ENCODE assay signal across 7 cellular contexts in genomic region chr22:45997077-45997774, GRCh38. TPM values are rescaled to one million over a fixed set of nuclear protein-coding genes. Genes with fewer than 3 reads are reported as not detected.
DNase-seq lines count a peak whose midpoint lies in the region; ATAC-seq and TF ChIP-seq lines count a peak whose summit lies in the region.

No MANE protein-coding gene starts in this region.

- H3K4me2 ChIP-seq in PC-3 (ENCODE audit: low read length) = peak overlapping the region; percentile 53

- H3K27ac Mint-ChIP-seq in dendritic cell treated with granulocyte-macrophage colony-stimulating factor and Interleukin-4, amounts not matched to agents 40 ng/mL and 50 ng/mL, for 4 days = peak overlapping the region; percentile 95

- WGBS in lower leg skin, 2 donors = 23 to 39% methylated on average over 8 to 11 of the region's 16 CpGs

- no peaks in the 10 kb centered on the region for H3K9me3 Mint-ChIP-seq in dendritic cell treated with granulocyte-macrophage colony-stimulating factor and Interleukin-4, amounts not matched to agents 40 ng/mL and 50 ng/mL, for 4 days

- intact Hi-C loops in PC-3 (cut with micrococcal nuclease) = loop anchor here (10.0 kb wide), 1 partner anchor 318 kb away; no protein-coding TSS in a partner anchor
- intact Hi-C loops in dendritic cell treated with granulocyte-macrophage colony-stimulating factor and Interleukin-4, amounts not matched to agents 40 ng/mL and 50 ng/mL, for 4 days (cut with micrococcal nuclease) = loop anchor here (1.0 to 5.0 kb wide), 2 partner anchors 9 to 75 kb away; no protein-coding TSS in a partner anchor
- intact Hi-C loops in lower leg skin (cut with DNase I; ENCODE audit: low total_unique reads) = loop anchor here (5.0 kb wide), 2 partner anchors 120 to 315 kb away; no protein-coding TSS in a partner anchor

- no peak for TF ChIP-seq POLR2A in lower leg skin (IDR thresholded peaks at IDR 0.05)

- H3K27ac ChIP-seq in HEK293 (ENCODE audit: extremely low read depth, low read depth, low read length) (no peak overlapping the region), PC-3 (ENCODE audit: low read length) (0 out of 2 replicates have a peak overlapping the region, but pooled peaks have one; percentile 16), temporal lobe (ENCODE audit: low read depth, low read length) (peak overlapping the region; percentile 76)

- TF ChIP-seq CTCF in HEK293 (tag by site-specific recombination; IDR thresholded peaks at IDR 0.05) (no peak), PC-3 (conservative IDR thresholded peaks at IDR 0.05; ENCODE audit: low read depth, low read length) (no peak), lower leg skin (IDR thresholded peaks at IDR 0.05) (no peak)

- no peaks in the 10 kb centered on the region for H3F3A ChIP-seq in PC-3 (ENCODE audit: low read length, unreplicated experiment)

- H3K4me1 ChIP-seq in HEK293 (ENCODE audit: control insufficient read depth, insufficient read depth, low read length) = no peaks in the 10 kb centered on the region
- H3K4me1 ChIP-seq in PC-3 (ENCODE audit: insufficient read depth, low read length) = peaks cover 17% of the 10 kb centered on the region

- CTCF ChIA-PET in HEK293 (lab: Yijun Ruan, JAX) (interaction anchor here (0.6 to 10.6 kb wide), 13 partner anchors 10 to 318 kb away, joined by 3 to 251 read pairs (median 4); no protein-coding TSS in a partner anchor), PC-3 (lab: Charles Lee) (interaction anchor here (1.3 kb wide), 1 partner anchor 9 kb away, joined by 5 read pairs; no protein-coding TSS in a partner anchor)

- H4K20me1 ChIP-seq in PC-3 (ENCODE audit: low read length) = no peaks in the 10 kb centered on the region

- peak overlapping the region; percentile 81 for H3K4me3 Mint-ChIP-seq in dendritic cell treated with granulocyte-macrophage colony-stimulating factor and Interleukin-4, amounts not matched to agents 40 ng/mL and 50 ng/mL, for 4 days

- peaks cover 83% of the 10 kb centered on the region for H3K4me1 Mint-ChIP-seq in dendritic cell treated with granulocyte-macrophage colony-stimulating factor and Interleukin-4, amounts not matched to agents 40 ng/mL and 50 ng/mL, for 4 days (ENCODE audit: low read depth)

- H3K9me3 ChIP-seq in HEK293 (ENCODE audit: control insufficient read depth, insufficient read depth, low read depth, low read length) (no peaks in the 10 kb centered on the region), PC-3 (ENCODE audit: low read length) (no peaks in the 10 kb centered on the region)

- H3K79me2 ChIP-seq in PC-3 (ENCODE audit: low read length) = no peaks in the 10 kb centered on the region

- H3K9ac ChIP-seq in PC-3 (ENCODE audit: low read length) = no peak overlapping the region

- no peaks in the 10 kb centered on the region for H3K9me2 ChIP-seq in PC-3 (replicated peaks; ENCODE audit: low read length)

- no peak overlapping the region for H3K4me3 ChIP-seq in HEK293 (ENCODE audit: low read depth, low read length)
- no peak overlapping the region for H3K4me3 ChIP-seq in PC-3 (ENCODE audit: low read length)
- no peak overlapping the region for H3K4me3 ChIP-seq in lower leg skin (ENCODE audit: low read depth, poor library complexity, severe bottlenecking)

- no peaks in the 10 kb centered on the region for H3K36me3 ChIP-seq in HEK293 (ENCODE audit: control insufficient read depth in 2 of 2, insufficient read depth in 1 of 2, low read length in 2 of 2)
- H3K36me3 ChIP-seq in PC-3 (ENCODE audit: low read depth, low read length) = no peaks in the 10 kb centered on the region; the same call in 1 of the 2 replicates

- POLR2A ChIA-PET in HEK293 (lab: Yijun Ruan, JAX) (interaction anchor here (1.2 kb wide), 1 partner anchor 11 kb away, joined by 5 read pairs; no protein-coding TSS in a partner anchor), PC-3 (lab: Charles Lee; ENCODE audit: unreplicated experiment) (no interaction called here)

- no TSS peak for BruUV-seq in PC-3 (replicated peaks; lab: Mats Ljungman, UMichigan)

- H2AFZ ChIP-seq in PC-3 (ENCODE audit: low read length) = peak overlapping the region; percentile 43; the same call in 1 of the 2 replicates

- H3K36me3 Mint-ChIP-seq in dendritic cell treated with granulocyte-macrophage colony-stimulating factor and Interleukin-4, amounts not matched to agents 40 ng/mL and 50 ng/mL, for 4 days (ENCODE audit: low read depth) = no peaks in the 10 kb centered on the region

- ATAC-seq in PC-3 (peak; percentile 71), HG03175 (IDR thresholded peaks at IDR 0.05; ENCODE audit: unreplicated experiment) (no peak), GM21447 (IDR thresholded peaks at IDR 0.05; ENCODE audit: unreplicated experiment) (no peak)

- no peaks in the 10 kb centered on the region for H3K27me3 ChIP-seq in PC-3 (ENCODE audit: low read length)

- peaks cover 6% of the 10 kb centered on the region for H3K27me3 Mint-ChIP-seq in dendritic cell treated with granulocyte-macrophage colony-stimulating factor and Interleukin-4, amounts not matched to agents 40 ng/mL and 50 ng/mL, for 4 days

- DNase-seq in PC-3 (peak; percentile 64), lower leg skin (ENCODE audit: low spot score in 2 of 2) (peak; percentile 85 to 96)

TF ChIP-seq in HEK293, 187 proteins besides CTCF, POLR2A, EP300 and RAD21:
- TF ChIP-seq ZNF621 (tag by site-specific recombination; IDR thresholded peaks at IDR 0.05) (no peak), ZNF629 (tag by site-specific recombination; IDR thresholded peaks at IDR 0.05) (no peak), ZNF19 (tag by site-specific recombination; IDR thresholded peaks at IDR 0.05; ENCODE audit: low read depth) (no peak), ZBTB8A (tag by site-specific recombination; IDR thresholded peaks at IDR 0.05) (0 out of 2 replicates have a peak, but pooled peaks have one; percentile 22), ZNF623 (tag by site-specific recombination; IDR thresholded peaks at IDR 0.05) (peak; percentile 100), ZXDB (tag by site-specific recombination; IDR thresholded peaks at IDR 0.05) (no peak), ZNF211 (tag by site-specific recombination; IDR thresholded peaks at IDR 0.05; ENCODE audit: low read depth) (no peak)
- TF ChIP-seq, protein P1, sequence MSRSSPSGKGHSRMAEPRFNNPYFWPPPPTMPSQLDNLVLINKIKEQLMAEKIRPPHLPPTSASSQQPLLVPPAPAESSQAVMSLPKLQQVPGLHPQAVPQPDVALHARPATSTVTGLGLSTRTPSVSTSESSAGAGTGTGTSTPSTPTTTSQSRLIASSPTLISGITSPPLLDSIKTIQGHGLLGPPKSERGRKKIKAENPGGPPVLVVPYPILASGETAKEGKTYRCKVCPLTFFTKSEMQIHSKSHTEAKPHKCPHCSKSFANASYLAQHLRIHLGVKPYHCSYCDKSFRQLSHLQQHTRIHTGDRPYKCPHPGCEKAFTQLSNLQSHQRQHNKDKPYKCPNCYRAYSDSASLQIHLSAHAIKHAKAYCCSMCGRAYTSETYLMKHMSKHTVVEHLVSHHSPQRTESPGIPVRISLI (tag by site-specific recombination; IDR thresholded peaks at IDR 0.05) = no peak

RNA-seq across cellular contexts. Expression of gene WNT7B, which starts 20.3 kb away (rescaled TPM):
- total RNA-seq in PC-3 (2014; rRNA removed) (42.0 and 73.1 TPM in 2 replicates), lower leg skin (10 to 100 TPM; 26.4 to 39.9 (median 33.9) TPM), temporal lobe (2.7 TPM)
